In genomic region chr6:24205020-24205492, GRCh38 we compare ENCODE assay signal across 8 cellular contexts.
DNase-seq lines count a peak whose midpoint lies in the region; ATAC-seq and TF ChIP-seq lines count a peak whose summit lies in the region.

No MANE protein-coding gene starts in this region.

- H3K27me3 ChIP-seq in Peyer's patch: no peaks in the 10 kb centered on the region

- H3K9me3 ChIP-seq in Peyer's patch: no peaks in the 10 kb centered on the region

- H3K27ac ChIP-seq in Peyer's patch: no peak overlapping the region

- TF ChIP-seq CTCF in GM13976 (IDR thresholded peaks at IDR 0.05; ENCODE audit: borderline replicate concordance, control extremely low read depth, extremely low read depth, insufficient read depth, missing control alignments) (peak; percentile 45), Peyer's patch (IDR thresholded peaks at IDR 0.05) (peak; percentile 6 to 65 (median 58)), epithelial cell of proximal tubule (conservative IDR thresholded peaks at IDR 0.05; ENCODE audit: low read depth, low read length) (peak; percentile 56), osteocyte (IDR thresholded peaks at IDR 0.05) (peak; percentile 71), omental fat pad (IDR thresholded peaks at IDR 0.05) (no peak)

- ATAC-seq in GM19035 (IDR thresholded peaks at IDR 0.05; ENCODE audit: unreplicated experiment): no peak
- no peak for ATAC-seq in omental fat pad (ENCODE audit: low FRiP score)

- H3K27ac Mint-ChIP-seq in osteocyte (ENCODE audit: unreplicated experiment): no peak overlapping the region

- no peak overlapping the region for H3K4me3 Mint-ChIP-seq in osteocyte (ENCODE audit: unreplicated experiment)

- in situ Hi-C loops in GM13976 (cut with MboI; ENCODE audit: low sequenced_read_pairs, unreplicated experiment): loop anchor here (10.0 kb wide), 1 partner anchor 140 kb away; no protein-coding TSS in a partner anchor

- H3K4me1 ChIP-seq in Peyer's patch: no peaks in the 10 kb centered on the region

- no peaks in the 10 kb centered on the region for H3K4me1 Mint-ChIP-seq in osteocyte (ENCODE audit: unreplicated experiment)

- H3K36me3 Mint-ChIP-seq in osteocyte (ENCODE audit: unreplicated experiment): no peaks in the 10 kb centered on the region

- TF ChIP-seq POLR2A in Peyer's patch (IDR thresholded peaks at IDR 0.05): no peak

- no peak overlapping the region for H3K4me3 ChIP-seq in Peyer's patch
- no peak overlapping the region for H3K4me3 ChIP-seq in epithelial cell of proximal tubule (ENCODE audit: low read depth, low read length)

- H3K9me3 Mint-ChIP-seq in osteocyte (ENCODE audit: unreplicated experiment): peaks cover 6% of the 10 kb centered on the region

- H3K27me3 Mint-ChIP-seq in osteocyte (ENCODE audit: unreplicated experiment): peaks cover 10% of the 10 kb centered on the region

- peak; percentile 58 for DNase-seq in Ammon's horn (ENCODE audit: low spot score)
- DNase-seq in GM13976 (ENCODE audit: low spot score): peak; percentile 26
- DNase-seq in Kasumi-1 (lab: John Stamatoyannopoulos, UW): peak; percentile 70 to 73
- no peak for DNase-seq in Peyer's patch
- no peak for DNase-seq in epithelial cell of proximal tubule (ENCODE audit: low read depth)
- no peak for DNase-seq in osteocyte (ENCODE audit: extremely low spot score, unreplicated experiment)
- DNase-seq in omental fat pad (ENCODE audit: low spot score): no peak

- H3K36me3 ChIP-seq in Peyer's patch: no peaks in the 10 kb centered on the region

Comparison
In these comparisons a context has a peak if more than half of its experiments do, and no peak if none do; other contexts are left out.
1. DNase-seq: peak in Ammon's horn (single experiment), GM13976 (single experiment) and Kasumi-1 (2 of 2); none in Peyer's patch (0 of 3), epithelial cell of proximal tubule (single experiment), osteocyte (single experiment) and omental fat pad (single experiment).
2. CTCF ChIP-seq: peak in GM13976 (single experiment), Peyer's patch (6 of 6), epithelial cell of proximal tubule (single experiment) and osteocyte (single experiment); none in omental fat pad (0 of 3).